ENCODE assay signal across 2 cellular contexts in genomic region chr3:61613666-61614065, GRCh38.
TF ChIP-seq lines count a peak whose summit lies in the region.

No MANE protein-coding gene starts in this region.

TF ChIP-seq in GM23338, 12 proteins besides CTCF, POLR2A, EP300 and RAD21:
- TF ChIP-seq REST (IDR thresholded peaks at IDR 0.05; ENCODE audit: unreplicated experiment) (no peak), NANOG (IDR thresholded peaks at IDR 0.05; ENCODE audit: borderline replicate concordance) (no peak), POLR2AphosphoS5 (IDR thresholded peaks at IDR 0.05; ENCODE audit: low read depth) (no peak), CREB1 (CRISPR knock-in tag; IDR thresholded peaks at IDR 0.05; ENCODE audit: low read depth) (no peak), EZH2 (IDR thresholded peaks at IDR 0.05; ENCODE audit: low read depth, unreplicated experiment) (no peak), EZH2phosphoT487 (IDR thresholded peaks at IDR 0.05; ENCODE audit: unreplicated experiment) (no peak), STAT1 (IDR thresholded peaks at IDR 0.05; ENCODE audit: unreplicated experiment) (no peak), ZNF114 (CRISPR knock-in tag; IDR thresholded peaks at IDR 0.05) (no peak), ZNF331 (CRISPR knock-in tag; IDR thresholded peaks at IDR 0.05; ENCODE audit: low read depth) (no peak), JUNB (IDR thresholded peaks at IDR 0.05; ENCODE audit: unreplicated experiment) (no peak)
- TF ChIP-seq, protein P1, sequence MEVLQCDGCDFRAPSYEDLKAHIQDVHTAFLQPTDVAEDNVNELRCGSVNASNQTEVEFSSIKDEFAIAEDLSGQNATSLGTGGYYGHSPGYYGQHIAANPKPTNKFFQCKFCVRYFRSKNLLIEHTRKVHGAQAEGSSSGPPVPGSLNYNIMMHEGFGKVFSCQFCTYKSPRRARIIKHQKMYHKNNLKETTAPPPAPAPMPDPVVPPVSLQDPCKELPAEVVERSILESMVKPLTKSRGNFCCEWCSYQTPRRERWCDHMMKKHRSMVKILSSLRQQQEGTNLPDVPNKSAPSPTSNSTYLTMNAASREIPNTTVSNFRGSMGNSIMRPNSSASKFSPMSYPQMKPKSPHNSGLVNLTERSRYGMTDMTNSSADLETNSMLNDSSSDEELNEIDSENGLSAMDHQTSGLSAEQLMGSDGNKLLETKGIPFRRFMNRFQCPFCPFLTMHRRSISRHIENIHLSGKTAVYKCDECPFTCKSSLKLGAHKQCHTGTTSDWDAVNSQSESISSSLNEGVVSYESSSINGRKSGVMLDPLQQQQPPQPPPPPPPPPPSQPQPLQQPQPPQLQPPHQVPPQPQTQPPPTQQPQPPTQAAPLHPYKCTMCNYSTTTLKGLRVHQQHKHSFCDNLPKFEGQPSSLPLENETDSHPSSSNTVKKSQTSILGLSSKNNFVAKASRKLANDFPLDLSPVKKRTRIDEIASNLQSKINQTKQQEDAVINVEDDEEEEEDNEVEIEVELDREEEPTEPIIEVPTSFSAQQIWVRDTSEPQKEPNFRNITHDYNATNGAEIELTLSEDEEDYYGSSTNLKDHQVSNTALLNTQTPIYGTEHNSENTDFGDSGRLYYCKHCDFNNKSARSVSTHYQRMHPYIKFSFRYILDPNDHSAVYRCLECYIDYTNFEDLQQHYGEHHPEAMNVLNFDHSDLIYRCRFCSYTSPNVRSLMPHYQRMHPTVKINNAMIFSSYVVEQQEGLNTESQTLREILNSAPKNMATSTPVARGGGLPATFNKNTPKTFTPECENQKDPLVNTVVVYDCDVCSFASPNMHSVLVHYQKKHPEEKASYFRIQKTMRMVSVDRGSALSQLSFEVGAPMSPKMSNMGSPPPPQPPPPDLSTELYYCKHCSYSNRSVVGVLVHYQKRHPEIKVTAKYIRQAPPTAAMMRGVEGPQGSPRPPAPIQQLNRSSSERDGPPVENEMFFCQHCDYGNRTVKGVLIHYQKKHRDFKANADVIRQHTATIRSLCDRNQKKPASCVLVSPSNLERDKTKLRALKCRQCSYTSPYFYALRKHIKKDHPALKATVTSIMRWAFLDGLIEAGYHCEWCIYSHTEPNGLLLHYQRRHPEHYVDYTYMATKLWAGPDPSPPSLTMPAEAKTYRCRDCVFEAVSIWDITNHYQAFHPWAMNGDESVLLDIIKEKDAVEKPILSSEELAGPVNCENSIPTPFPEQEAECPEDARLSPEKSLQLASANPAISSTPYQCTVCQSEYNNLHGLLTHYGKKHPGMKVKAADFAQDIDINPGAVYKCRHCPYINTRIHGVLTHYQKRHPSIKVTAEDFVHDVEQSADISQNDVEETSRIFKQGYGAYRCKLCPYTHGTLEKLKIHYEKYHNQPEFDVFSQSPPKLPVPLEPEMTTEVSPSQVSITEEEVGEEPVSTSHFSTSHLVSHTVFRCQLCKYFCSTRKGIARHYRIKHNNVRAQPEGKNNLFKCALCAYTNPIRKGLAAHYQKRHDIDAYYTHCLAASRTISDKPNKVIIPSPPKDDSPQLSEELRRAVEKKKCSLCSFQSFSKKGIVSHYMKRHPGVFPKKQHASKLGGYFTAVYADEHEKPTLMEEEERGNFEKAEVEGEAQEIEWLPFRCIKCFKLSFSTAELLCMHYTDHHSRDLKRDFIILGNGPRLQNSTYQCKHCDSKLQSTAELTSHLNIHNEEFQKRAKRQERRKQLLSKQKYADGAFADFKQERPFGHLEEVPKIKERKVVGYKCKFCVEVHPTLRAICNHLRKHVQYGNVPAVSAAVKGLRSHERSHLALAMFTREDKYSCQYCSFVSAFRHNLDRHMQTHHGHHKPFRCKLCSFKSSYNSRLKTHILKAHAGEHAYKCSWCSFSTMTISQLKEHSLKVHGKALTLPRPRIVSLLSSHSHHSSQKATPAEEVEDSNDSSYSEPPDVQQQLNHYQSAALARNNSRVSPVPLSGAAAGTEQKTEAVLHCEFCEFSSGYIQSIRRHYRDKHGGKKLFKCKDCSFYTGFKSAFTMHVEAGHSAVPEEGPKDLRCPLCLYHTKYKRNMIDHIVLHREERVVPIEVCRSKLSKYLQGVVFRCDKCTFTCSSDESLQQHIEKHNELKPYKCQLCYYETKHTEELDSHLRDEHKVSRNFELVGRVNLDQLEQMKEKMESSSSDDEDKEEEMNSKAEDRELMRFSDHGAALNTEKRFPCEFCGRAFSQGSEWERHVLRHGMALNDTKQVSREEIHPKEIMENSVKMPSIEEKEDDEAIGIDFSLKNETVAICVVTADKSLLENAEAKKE (CRISPR knock-in tag; IDR thresholded peaks at IDR 0.05): no peak
- TF ChIP-seq, protein P2, sequence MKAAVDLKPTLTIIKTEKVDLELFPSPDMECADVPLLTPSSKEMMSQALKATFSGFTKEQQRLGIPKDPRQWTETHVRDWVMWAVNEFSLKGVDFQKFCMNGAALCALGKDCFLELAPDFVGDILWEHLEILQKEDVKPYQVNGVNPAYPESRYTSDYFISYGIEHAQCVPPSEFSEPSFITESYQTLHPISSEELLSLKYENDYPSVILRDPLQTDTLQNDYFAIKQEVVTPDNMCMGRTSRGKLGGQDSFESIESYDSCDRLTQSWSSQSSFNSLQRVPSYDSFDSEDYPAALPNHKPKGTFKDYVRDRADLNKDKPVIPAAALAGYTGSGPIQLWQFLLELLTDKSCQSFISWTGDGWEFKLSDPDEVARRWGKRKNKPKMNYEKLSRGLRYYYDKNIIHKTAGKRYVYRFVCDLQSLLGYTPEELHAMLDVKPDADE (IDR thresholded peaks at IDR 0.05): no peak

TF ChIP-seq in WTC11, 78 proteins besides CTCF, POLR2A, EP300 and RAD21 (continued from another document):
- TF ChIP-seq, protein P3, sequence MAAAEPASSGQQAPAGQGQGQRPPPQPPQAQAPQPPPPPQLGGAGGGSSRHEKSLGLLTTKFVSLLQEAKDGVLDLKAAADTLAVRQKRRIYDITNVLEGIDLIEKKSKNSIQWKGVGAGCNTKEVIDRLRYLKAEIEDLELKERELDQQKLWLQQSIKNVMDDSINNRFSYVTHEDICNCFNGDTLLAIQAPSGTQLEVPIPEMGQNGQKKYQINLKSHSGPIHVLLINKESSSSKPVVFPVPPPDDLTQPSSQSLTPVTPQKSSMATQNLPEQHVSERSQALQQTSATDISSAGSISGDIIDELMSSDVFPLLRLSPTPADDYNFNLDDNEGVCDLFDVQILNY (CRISPR knock-in tag; IDR thresholded peaks at IDR 0.05): no peak
